ENCODE assay signal across 18 cellular contexts in genomic region chr2:84493494-84493893, GRCh38. TPM values are rescaled to one million over a fixed set of nuclear protein-coding genes. Genes with fewer than 3 reads are reported as not detected.
A peak's percentile ranks its signal among the peaks of the same experiment; 100 is the strongest.
DNase-seq lines count a peak whose midpoint lies in the region; TF ChIP-seq lines count a peak whose summit lies in the region.
"Had no signal": no experiment of that assay in that cellular context is flagged by ENCODE, and none has a peak within 500 bp of the region (broad histone marks: within the 10 kb centered on the region; RNA-seq: fewer than 3 reads in every experiment).

No MANE protein-coding gene starts in this region.

- H3K27ac ChIP-seq in AG04450 (ENCODE audit: low read depth, low read length) = peak overlapping the region; percentile 42
- H3K27ac ChIP-seq: dorsolateral prefrontal cortex, pancreas had no signal

- CTCF ChIA-PET in AG04450 (lab: Charles Lee) = interaction anchor here (0.6 to 2.7 kb wide), 5 partner anchors 364 to 452 kb away, joined by 3 to 19 read pairs (median 3); no protein-coding TSS in a partner anchor

- no peak overlapping the region for H3K4me3 ChIP-seq in AG04450 (ENCODE audit: low read depth, low read length)
- H3K4me3 ChIP-seq: dorsolateral prefrontal cortex, pancreas had no signal

- no peak for TF ChIP-seq CTCF in AG04450 (IDR thresholded peaks at IDR 0.05; ENCODE audit: low read depth, low read length)

- no peaks in the 10 kb centered on the region for H3K27me3 ChIP-seq in AG04450 (ENCODE audit: control insufficient read depth, insufficient read depth, low read length)
- H3K27me3 ChIP-seq: dorsolateral prefrontal cortex, pancreas had no signal

- no peaks in the 10 kb centered on the region for H3K9me3 ChIP-seq in AG04450 (ENCODE audit: control insufficient read depth, insufficient read depth, low read length)
- H3K9me3 ChIP-seq: pancreas had no signal

- POLR2A ChIA-PET in AG04450 (lab: Yijun Ruan, JAX) = interaction anchor here (0.6 to 1.0 kb wide), 2 partner anchors 405 to 413 kb away, joined by 3 read pairs; no protein-coding TSS in a partner anchor

- DNase-seq in AG04450 (ENCODE audit: low read depth, low spot score) = peak; percentile 79
- peak; percentile 89 for DNase-seq in HS-5 (ENCODE audit: low read depth)
- DNase-seq in amniotic stem cell (lab: John Stamatoyannopoulos, UW) = peak; percentile 79
- peak; percentile 65 for DNase-seq in hepatic stellate cell (ENCODE audit: low spot score)
- no peak for DNase-seq in nucleus accumbens (lab: John Stamatoyannopoulos, UW)
- no peak for DNase-seq in stimulated activated CD4-positive, alpha-beta T cell treated with anti-CD3 and anti-CD28 coated beads, Interleukin-15, amount 100 ng/mL, for 24 hours
- no peak for DNase-seq in NCI-H1930 (lab: John Stamatoyannopoulos, UW)
- DNase-seq in T-helper 2 cell = no peak
- DNase-seq: activated CD8-positive, alpha-beta T cell treated with anti-CD3 and anti-CD28 coated beads for 36 hours; activated naive CD4-positive, alpha-beta T cell treated with anti-CD3 and anti-CD28 coated beads, Interleukin-2, amount 10 ng/mL, durations not matched to agents 7 days and 5 days; C1 segment of cervical spinal cord; GF-D8; hippocampal formation; NCI-H345; pancreas; stimulated activated CD4-positive, alpha-beta T cell treated with anti-CD3 and anti-CD28 coated beads, Interleukin-2, amount 100 ng/mL, for 24 hours; T-helper 17 cell had no signal

RNA-seq across cellular contexts. Expression of gene DNAH6, which starts 22.8 kb away (rescaled TPM):
- polyA plus RNA-seq in AG04450 (2011; rRNA removed) = 0.02 and 0.05 TPM in 2 replicates
- 0.22 TPM in 1 of 2 replicates, not detected in the other for polyA minus RNA-seq in AG04450 (2011; rRNA and poly(A)+ RNA removed)

RNA-seq across cellular contexts. Expression of gene SUCLG1, which starts 34.4 kb away (rescaled TPM):
- polyA plus RNA-seq in AG04450 (2011; rRNA removed) = 67.1 and 73.9 TPM in 2 replicates
- 15.5 and 20.6 TPM in 2 replicates for polyA minus RNA-seq in AG04450 (2011; rRNA and poly(A)+ RNA removed)

Comparison
In these comparisons a context has a peak if more than half of its experiments do, and no peak if none do; other contexts are left out.
1. DNase-seq: peak in AG04450 (single experiment), HS-5 (single experiment), amniotic stem cell (single experiment) and hepatic stellate cell (single experiment); none in nucleus accumbens (0 of 56), stimulated activated CD4-positive, alpha-beta T cell treated with anti-CD3 and anti-CD28 coated beads, Interleukin-15, amount 100 ng/mL, for 24 hours (single experiment), NCI-H1930 (0 of 2) and T-helper 2 cell (0 of 5).